17 cellular contexts compared by ENCODE assay signal in genomic region chr15:66613743-66614142, GRCh38. TPM values are rescaled to one million over a fixed set of nuclear protein-coding genes. Genes with fewer than 3 reads are reported as not detected.
DNase-seq lines count a peak whose midpoint lies in the region; ATAC-seq and TF ChIP-seq lines count a peak whose summit lies in the region.
"Had no signal": no experiment of that assay in that cellular context is flagged by ENCODE, and none has a peak within 500 bp of the region (broad histone marks: within the 10 kb centered on the region; RNA-seq: fewer than 3 reads in every experiment).

No MANE protein-coding gene starts in this region.

- peaks cover 57% of the 10 kb centered on the region for H3K4me1 Mint-ChIP-seq in CD14-positive monocyte

- no peak for ATAC-seq in GM21447 (IDR thresholded peaks at IDR 0.05; ENCODE audit: unreplicated experiment)
- ATAC-seq in HG03378 (IDR thresholded peaks at IDR 0.05; ENCODE audit: unreplicated experiment): no peak
- ATAC-seq: effector memory CD8-positive, alpha-beta T cell had no signal

- DNase-seq in CD14-positive monocyte (ENCODE audit: low spot score): no peak
- peak; percentile 60 for DNase-seq in KG1 (lab: John Stamatoyannopoulos, UW)
- DNase-seq in dermis blood vessel endothelial cell: peak; percentile 74
- DNase-seq in NCI-H1105 treated with DMSO at 0.1 percent for 48 hours (lab: John Stamatoyannopoulos, UW): no peak
- DNase-seq: activated CD4-positive, alpha-beta T cell treated with anti-CD3 and anti-CD28 coated beads for 48 hours; activated naive CD4-positive, alpha-beta T cell; effector memory CD8-positive, alpha-beta T cell; H7; NCI-H510A; nephron progenitor cell; stimulated activated naive CD4-positive, alpha-beta T cell treated with Interleukin-2 at 50 U/mL for 16 hours; T-helper 9 cell had no signal

- H3K27ac ChIP-seq in neutrophil: peak overlapping the region; percentile 66
- H3K27ac ChIP-seq: RWPE1 had no signal

- no peak for TF ChIP-seq CTCF in CD14-positive monocyte (IDR thresholded peaks at IDR 0.05)
- no peak for TF ChIP-seq CTCF in neutrophil (IDR thresholded peaks at IDR 0.05)

- no peaks in the 10 kb centered on the region for H3K9me3 ChIP-seq in neutrophil

- no peaks in the 10 kb centered on the region for H3K36me3 ChIP-seq in neutrophil

- intact Hi-C loops in CD14-positive monocyte (cut with micrococcal nuclease): no loop called here

- peaks cover 0 to 6% (median 0%) of the 10 kb centered on the region in 7 donors for H3K9me3 Mint-ChIP-seq in CD14-positive monocyte
- H3K9me3 Mint-ChIP-seq: effector memory CD8-positive, alpha-beta T cell; nephron progenitor cell had no signal

- peaks cover 0 to 1% of the 10 kb centered on the region in 2 donors for H3K36me3 Mint-ChIP-seq in CD14-positive monocyte

- peaks cover 54 to 58% of the 10 kb centered on the region in 2 experiments for H3K4me1 ChIP-seq in neutrophil (ENCODE audit: control insufficient read depth in 1 of 2, insufficient read depth in 1 of 2, low read depth in 1 of 2, low read length in 1 of 2)

- peak overlapping the region in 1 of 2 donors; percentile 51 for H3K4me3 Mint-ChIP-seq in CD14-positive monocyte
- H3K4me3 Mint-ChIP-seq: effector memory CD8-positive, alpha-beta T cell; nephron progenitor cell had no signal

- H3K27ac Mint-ChIP-seq in CD14-positive monocyte: peak overlapping the region; percentile 41 to 88 (median 54)

- H3K4me3 ChIP-seq in neutrophil (ENCODE audit: low read depth in 1 of 2, low read length in 1 of 2): peak overlapping the region in 1 of 2 experiments; percentile 5

- no peaks in the 10 kb centered on the region for H3K27me3 ChIP-seq in neutrophil

- H3K27me3 Mint-ChIP-seq in CD14-positive monocyte (ENCODE audit: low read depth in 3 of 3): no peaks in the 10 kb centered on the region

RNA-seq across cellular contexts. Expression of gene LCTL, which starts 47.9 kb away (rescaled TPM):
- polyA plus RNA-seq in CD14-positive monocyte: not detected
- total RNA-seq in dermis blood vessel endothelial cell: not detected in 2 replicates
- total RNA-seq: cerebellum had no signal

Comparison
In these comparisons a context has a peak if more than half of its experiments do, and no peak if none do; other contexts are left out.
1. DNase-seq: peak in KG1 (single experiment) and dermis blood vessel endothelial cell (single experiment); none in CD14-positive monocyte (single experiment) and NCI-H1105 treated with DMSO at 0.1 percent for 48 hours (single experiment).